2 cellular contexts compared by ENCODE assay signal in the genomic region with DNA sequence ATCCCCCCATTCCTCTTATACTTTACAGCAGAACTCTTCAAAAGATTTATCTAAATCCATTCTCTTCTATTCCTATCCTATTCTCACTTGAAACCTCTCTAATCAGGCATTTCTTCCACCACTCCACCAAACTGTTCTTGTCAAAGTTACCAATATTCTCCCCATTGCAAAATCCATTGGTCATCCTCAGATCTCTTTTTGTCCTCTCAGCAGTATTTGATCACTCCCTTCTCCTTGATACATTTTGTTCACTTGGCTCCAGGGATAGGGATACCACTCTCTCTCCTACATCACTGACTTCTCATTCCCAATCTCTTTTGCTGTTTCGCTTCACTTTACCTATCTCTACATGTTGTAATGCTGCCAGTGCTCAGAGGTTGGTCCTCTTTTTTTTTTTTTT.
A peak's percentile ranks its signal among the peaks of the same experiment; 100 is the strongest.
TF ChIP-seq lines count a peak whose summit lies in the region.

No MANE protein-coding gene starts in this region.

TF ChIP-seq in HepG2, 621 proteins besides CTCF, POLR2A, EP300 and RAD21:
- TF ChIP-seq GRHL1 (CRISPR knock-in tag; conservative IDR thresholded peaks at IDR 0.05) (no peak), MAFF (IDR thresholded peaks at IDR 0.05; ENCODE audit: low read depth, low read length) (peak; percentile 37; the same call in 1 of the 2 replicates), MAFK (conservative IDR thresholded peaks at IDR 0.05 in 1 of 2, IDR thresholded peaks at IDR 0.05 in 1 of 2; ENCODE audit: low read length in 2 of 2) (peak; percentile 4 to 35; a peak in 2 of 4 replicates)

TF ChIP-seq in IMR-90, 13 proteins besides CTCF, POLR2A, EP300 and RAD21:
- TF ChIP-seq SMC3 (IDR thresholded peaks at IDR 0.05; ENCODE audit: low read depth, low read length) (no peak), MAFK (IDR thresholded peaks at IDR 0.05; ENCODE audit: low read depth, low read length) (peak; percentile 53), MAZ (IDR thresholded peaks at IDR 0.05; ENCODE audit: borderline replicate concordance, low read depth, low read length) (no peak), MXI1 (IDR thresholded peaks at IDR 0.05; ENCODE audit: borderline replicate concordance, low read depth, low read length) (no peak), BHLHE40 (IDR thresholded peaks at IDR 0.05; ENCODE audit: low read depth, low read length) (no peak), NFE2L2 (IDR thresholded peaks at IDR 0.05; ENCODE audit: low read depth, low read length) (no peak)
- TF ChIP-seq, protein P1, sequence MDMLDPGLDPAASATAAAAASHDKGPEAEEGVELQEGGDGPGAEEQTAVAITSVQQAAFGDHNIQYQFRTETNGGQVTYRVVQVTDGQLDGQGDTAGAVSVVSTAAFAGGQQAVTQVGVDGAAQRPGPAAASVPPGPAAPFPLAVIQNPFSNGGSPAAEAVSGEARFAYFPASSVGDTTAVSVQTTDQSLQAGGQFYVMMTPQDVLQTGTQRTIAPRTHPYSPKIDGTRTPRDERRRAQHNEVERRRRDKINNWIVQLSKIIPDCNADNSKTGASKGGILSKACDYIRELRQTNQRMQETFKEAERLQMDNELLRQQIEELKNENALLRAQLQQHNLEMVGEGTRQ (IDR thresholded peaks at IDR 0.05; ENCODE audit: low read depth, low read length) = no peak
